In genomic region chr2:26141145-26141769, GRCh38 we compare ENCODE assay signal across 23 cellular contexts.
"Had no signal": no experiment of that assay in that cellular context is flagged by ENCODE, and none has a peak within 500 bp of the region (broad histone marks: within the 10 kb centered on the region; RNA-seq: fewer than 3 reads in every experiment).

No MANE protein-coding gene starts in this region.

- H3K4me3 ChIP-seq: breast epithelium, colonic mucosa, dorsolateral prefrontal cortex, heart left ventricle, thyroid gland, upper lobe of right lung had no signal

- H3K27me3 Mint-ChIP-seq: activated CD4-positive, alpha-beta T cell treated with anti-CD3 and anti-CD28 coated beads, Interleukin-2, amount 10 ng/mL, durations not matched to agents 7 days and 5 days; activated naive CD8-positive, alpha-beta T cell treated with anti-CD3 and anti-CD28 coated beads for 36 hours; memory B cell; progenitor cell of endocrine pancreas had no signal

- H3K27ac Mint-ChIP-seq: activated CD4-positive, alpha-beta T cell treated with anti-CD3 and anti-CD28 coated beads, Interleukin-2, amount 10 ng/mL, durations not matched to agents 7 days and 5 days; activated CD8-positive, alpha-beta T cell treated with anti-CD3 and anti-CD28 coated beads, Interleukin-2, amount 10 ng/mL, durations not matched to agents 7 days and 5 days; activated naive CD8-positive, alpha-beta T cell treated with anti-CD3 and anti-CD28 coated beads for 36 hours; activated T-helper 1 cell treated with anti-CD3 and anti-CD28 coated beads, Interleukin-12 subunit alpha, Interleukin-12 subunit beta, Interleukin-2, Interleukin-4 antibody, amounts not matched to agents 30 ng/mL and 10 ng/mL and 1 ng/mL, durations not matched to agents 14 hours and 24 hours and 36 hours; memory B cell; progenitor cell of endocrine pancreas; T-helper 2 cell treated with Interferon-gamma antibody and Interleukin-4, amounts not matched to agents 5 μg/mL and 100 μg/mL, for 36 hours had no signal

- H3K36me3 ChIP-seq: breast epithelium, thyroid gland had no signal

- H3K27ac ChIP-seq: breast epithelium, colonic mucosa, dorsolateral prefrontal cortex, heart left ventricle, thyroid gland, upper lobe of right lung, VCaP had no signal

- H3K27me3 ChIP-seq: breast epithelium, colonic mucosa, dorsolateral prefrontal cortex, heart left ventricle, thyroid gland, upper lobe of right lung had no signal

- H3K4me1 Mint-ChIP-seq: activated naive CD8-positive, alpha-beta T cell treated with anti-CD3 and anti-CD28 coated beads for 36 hours had no signal

- ATAC-seq: activated CD8-positive, alpha-beta T cell treated with anti-CD3 and anti-CD28 coated beads, Interleukin-2, amount 10 ng/mL, durations not matched to agents 7 days and 5 days; heart left ventricle; left colon; upper lobe of right lung had no signal

- H3K9me3 Mint-ChIP-seq: activated CD4-positive, alpha-beta T cell treated with anti-CD3 and anti-CD28 coated beads, Interleukin-2, amount 10 ng/mL, durations not matched to agents 7 days and 5 days; activated naive CD8-positive, alpha-beta T cell treated with anti-CD3 and anti-CD28 coated beads for 36 hours; activated T-helper 1 cell treated with anti-CD3 and anti-CD28 coated beads, Interleukin-12 subunit alpha, Interleukin-12 subunit beta, Interleukin-2, Interleukin-4 antibody, amounts not matched to agents 30 ng/mL and 10 ng/mL and 1 ng/mL, durations not matched to agents 14 hours and 24 hours and 36 hours; memory B cell; T-helper 2 cell treated with Interferon-gamma antibody and Interleukin-4, amounts not matched to agents 5 μg/mL and 100 μg/mL, for 36 hours had no signal

- H3K4me3 Mint-ChIP-seq: activated CD4-positive, alpha-beta T cell treated with anti-CD3 and anti-CD28 coated beads, Interleukin-2, amount 10 ng/mL, durations not matched to agents 7 days and 5 days; activated CD8-positive, alpha-beta T cell treated with anti-CD3 and anti-CD28 coated beads, Interleukin-2, amount 10 ng/mL, durations not matched to agents 7 days and 5 days; activated naive CD8-positive, alpha-beta T cell treated with anti-CD3 and anti-CD28 coated beads for 36 hours; activated T-helper 1 cell treated with anti-CD3 and anti-CD28 coated beads, Interleukin-12 subunit alpha, Interleukin-12 subunit beta, Interleukin-2, Interleukin-4 antibody, amounts not matched to agents 30 ng/mL and 10 ng/mL and 1 ng/mL, durations not matched to agents 14 hours and 24 hours and 36 hours; memory B cell; T-helper 2 cell treated with Interferon-gamma antibody and Interleukin-4, amounts not matched to agents 5 μg/mL and 100 μg/mL, for 36 hours had no signal

- H3K9me3 ChIP-seq: breast epithelium, colonic mucosa, heart left ventricle, thyroid gland, upper lobe of right lung had no signal

- DNase-seq: activated CD4-positive, alpha-beta T cell treated with anti-CD3 and anti-CD28 coated beads, Interleukin-2, amount 10 ng/mL, durations not matched to agents 7 days and 5 days; activated CD4-positive, CD25-positive, alpha-beta regulatory T cell treated with anti-CD3 and anti-CD28 coated beads, Interleukin-2, amount 50 U/mL, for 72 hours; activated CD8-positive, alpha-beta T cell treated with anti-CD3 and anti-CD28 coated beads, Interleukin-2, amount 10 ng/mL, durations not matched to agents 7 days and 5 days; activated gamma-delta T cell treated with Interleukin-2 at 50 U/mL for 16 hours; activated naive CD8-positive, alpha-beta T cell treated with anti-CD3 and anti-CD28 coated beads for 36 hours; amniotic stem cell; colonic mucosa; dorsolateral prefrontal cortex; heart left ventricle; islet precursor cell; left colon; retina; stimulated activated CD4-positive, alpha-beta T cell treated with anti-CD3 and anti-CD28 coated beads, Interleukin-4, amount 100 ng/mL, for 1 hour; stimulated activated naive CD4-positive, alpha-beta T cell treated with Interleukin-2 at 50 U/mL for 16 hours; substantia nigra; thyroid gland; upper lobe of right lung had no signal
